Comparison of ENCODE assay signal across 28 cellular contexts in genomic region chr15:70158996-70159355, GRCh38.
"Had no signal": no experiment of that assay in that cellular context is flagged by ENCODE, and none has a peak within 500 bp of the region (broad histone marks: within the 10 kb centered on the region; RNA-seq: fewer than 3 reads in every experiment).

No MANE protein-coding gene starts in this region.

- ATAC-seq: effector memory CD8-positive, alpha-beta T cell; left lobe of liver; naive thymus-derived CD4-positive, alpha-beta T cell; right cardiac atrium; stimulated activated effector memory CD8-positive, alpha-beta T cell treated with anti-CD3 and anti-CD28 coated beads, Interleukin-12 subunit alpha, Interleukin-12 subunit beta, amount 100 ng/mL, for 72 hours had no signal

- H3K27ac Mint-ChIP-seq: effector memory CD8-positive, alpha-beta T cell; immature natural killer cell; memory B cell; stimulated activated effector memory CD8-positive, alpha-beta T cell treated with anti-CD3 and anti-CD28 coated beads, Interleukin-12 subunit alpha, Interleukin-12 subunit beta, amount 100 ng/mL, for 72 hours; type B pancreatic cell had no signal

- H2AFZ ChIP-seq: parathyroid adenoma had no signal

- H3K4me3 Mint-ChIP-seq: effector memory CD8-positive, alpha-beta T cell; immature natural killer cell; memory B cell; naive thymus-derived CD4-positive, alpha-beta T cell; stimulated activated effector memory CD8-positive, alpha-beta T cell treated with anti-CD3 and anti-CD28 coated beads, Interleukin-12 subunit alpha, Interleukin-12 subunit beta, amount 100 ng/mL, for 72 hours; type B pancreatic cell had no signal

- H3K9ac ChIP-seq: parathyroid adenoma had no signal

- H3K4me3 ChIP-seq: esophagus squamous epithelium, lung, psoas muscle, sigmoid colon, stomach, thyroid gland, uterus had no signal

- H3K27ac ChIP-seq: esophagus squamous epithelium, neutrophil, parathyroid adenoma, psoas muscle, sigmoid colon, stomach, thyroid gland, uterus had no signal

- H3K36me3 ChIP-seq: esophagus squamous epithelium, neutrophil, sigmoid colon, stomach, thyroid gland, uterus had no signal

- DNase-seq: cerebellar nuclear complex; cortex of kidney; effector memory CD8-positive, alpha-beta T cell; erythroblast; esophagus squamous epithelium; foreskin melanocyte; hypothalamus; immature natural killer cell; midbrain; naive thymus-derived CD4-positive, alpha-beta T cell; right cardiac atrium; sigmoid colon; stimulated activated CD4-positive, alpha-beta T cell treated with anti-CD3 and anti-CD28 coated beads, Interleukin-2, amount 100 ng/mL, for 24 hours; stimulated activated CD4-positive, alpha-beta T cell treated with anti-CD3 and anti-CD28 coated beads, Interleukin-4, amount 100 ng/mL, for 24 hours; stimulated activated naive CD4-positive, alpha-beta T cell treated with Interleukin-2 at 50 U/mL for 16 hours; thyroid gland; uterus had no signal

- H3K4me1 Mint-ChIP-seq: immature natural killer cell; naive thymus-derived CD4-positive, alpha-beta T cell had no signal

- H3K9me3 Mint-ChIP-seq: effector memory CD8-positive, alpha-beta T cell; immature natural killer cell; memory B cell; naive thymus-derived CD4-positive, alpha-beta T cell; stimulated activated effector memory CD8-positive, alpha-beta T cell treated with anti-CD3 and anti-CD28 coated beads, Interleukin-12 subunit alpha, Interleukin-12 subunit beta, amount 100 ng/mL, for 72 hours; type B pancreatic cell had no signal

- H3K27me3 ChIP-seq: sigmoid colon, stomach, thyroid gland, uterus had no signal

- H3K9me3 ChIP-seq: neutrophil, psoas muscle, sigmoid colon, stomach, thyroid gland, uterus had no signal

- H3K4me1 ChIP-seq: parathyroid adenoma had no signal

- H3K36me3 Mint-ChIP-seq: memory B cell; naive thymus-derived CD4-positive, alpha-beta T cell; stimulated activated effector memory CD8-positive, alpha-beta T cell treated with anti-CD3 and anti-CD28 coated beads, Interleukin-12 subunit alpha, Interleukin-12 subunit beta, amount 100 ng/mL, for 72 hours; type B pancreatic cell had no signal

- H3K79me2 ChIP-seq: parathyroid adenoma had no signal

- FAIRE-seq: endometrium, keratinocyte had no signal
